Comparison of ENCODE assay signal across 23 cellular contexts in genomic region chr22:48841881-48842582, GRCh38.
DNase-seq lines count a peak whose midpoint lies in the region; FAIRE-seq and TF ChIP-seq lines count a peak whose summit lies in the region.
"Had no signal": no experiment of that assay in that cellular context is flagged by ENCODE, and none has a peak within 500 bp of the region (broad histone marks: within the 10 kb centered on the region; RNA-seq: fewer than 3 reads in every experiment).

No MANE protein-coding gene starts in this region.

- H3K9me3 ChIP-seq in DOHH2 (ENCODE audit: control insufficient read depth, insufficient read depth, low read length) (peaks cover 6% of the 10 kb centered on the region), kidney (ENCODE audit: control insufficient read depth in 1 of 2, low read length in 2 of 2) (no peaks in the 10 kb centered on the region), BE2C (no peaks in the 10 kb centered on the region; the same call in 1 of the 2 replicates)
- H3K9me3 ChIP-seq: BLaER1, SK-N-SH had no signal

- H3K4me1 ChIP-seq in DOHH2 (ENCODE audit: control insufficient read depth, low read length) (peaks cover 33% of the 10 kb centered on the region), kidney (ENCODE audit: control insufficient read depth in 1 of 2, insufficient read depth in 1 of 2, low read depth in 1 of 2, low read length in 2 of 2) (no peaks in the 10 kb centered on the region), BE2C (no peaks in the 10 kb centered on the region)

- peaks cover 4% of the 10 kb centered on the region for H3F3A ChIP-seq in DOHH2 (ENCODE audit: control insufficient read depth, insufficient read depth)

- H3K4me2 ChIP-seq in DOHH2 (ENCODE audit: low read length), result peak overlapping the region; percentile 40; the same call in 1 of the 2 replicates
- H3K4me2 ChIP-seq: BLaER1, KMS-11, SK-N-SH had no signal

- H4K20me1 ChIP-seq in DOHH2 (ENCODE audit: control insufficient read depth, insufficient read depth, low read depth, low read length), result peaks cover 6% of the 10 kb centered on the region; the same call in 1 of the 2 replicates
- H4K20me1 ChIP-seq: BLaER1 had no signal

- TF ChIP-seq CTCF in 22Rv1 (IDR thresholded peaks at IDR 0.05), result peak; percentile 42
- TF ChIP-seq CTCF in DOHH2 (IDR thresholded peaks at IDR 0.05; ENCODE audit: low read depth, low read length, poor library complexity, severe bottlenecking), result no peak
- no peak for TF ChIP-seq CTCF in kidney (IDR thresholded peaks at IDR 0.05; ENCODE audit: borderline replicate concordance, extremely low read depth, insufficient read depth)
- TF ChIP-seq CTCF in BE2C (IDR thresholded peaks at IDR 0.05; ENCODE audit: low read depth, low read length), result no peak

- FAIRE-seq in kidney (lab: Jason Lieb, UNC), result no peak
- FAIRE-seq: GM18507, HTR-8/SVneo had no signal

- intact Hi-C loops in kidney (cut with DNase I), result no loop called here

- no peaks in the 10 kb centered on the region for H3K79me2 ChIP-seq in DOHH2 (ENCODE audit: control insufficient read depth, low read length)

- H3K27me3 ChIP-seq in DOHH2 (ENCODE audit: control insufficient read depth, low read length), result peaks cover 23% of the 10 kb centered on the region
- no peaks in the 10 kb centered on the region for H3K27me3 ChIP-seq in BE2C
- H3K27me3 ChIP-seq: BLaER1 had no signal

- H3K27ac ChIP-seq in 22Rv1, result no peak overlapping the region
- H3K27ac ChIP-seq in DOHH2 (ENCODE audit: low read depth, low read length), result no peak overlapping the region
- no peak overlapping the region for H3K27ac ChIP-seq in kidney (ENCODE audit: low read depth in 2 of 2, low read length in 2 of 2)
- H3K27ac ChIP-seq: BLaER1, KMS-11 had no signal

- DNase-seq in NAMALWA (ENCODE audit: low spot score) (peak; percentile 24), kidney (peak; percentile 49), BE2C (no peak), epidermal melanocyte (ENCODE audit: insufficient read length, low spot score) (no peak)
- no peak for DNase-seq in activated CD4-positive, CD25-positive, alpha-beta regulatory T cell treated with anti-CD3 and anti-CD28 coated beads, Interleukin-2, amount 50 U/mL, for 72 hours
- DNase-seq: Calu3; CD8-positive, alpha-beta T cell; DMS153; GDM1; GOT3; IMR-90; NCI-H1048; NCI-H1417 treated with DMSO at 0.1 percent for 48 hours; NCI-H187; NCI-H69; SHP77 treated with DMSO at 0.1 percent for 48 hours; SK-N-SH had no signal

- no peak overlapping the region for H3K9ac ChIP-seq in kidney (ENCODE audit: low read length in 2 of 2)
- H3K9ac ChIP-seq: BLaER1, KMS-11, SK-N-SH had no signal

- H3K9me2 ChIP-seq in DOHH2 (replicated peaks; ENCODE audit: control insufficient read depth, low read length), result no peaks in the 10 kb centered on the region
- H3K9me2 ChIP-seq: SK-N-SH had no signal

- no peak overlapping the region for H3K4me3 ChIP-seq in DOHH2 (ENCODE audit: low read length)
- no peak overlapping the region for H3K4me3 ChIP-seq in kidney (ENCODE audit: low read length in 2 of 2)
- no peak overlapping the region for H3K4me3 ChIP-seq in BE2C (ENCODE audit: low read depth, low read length)
- H3K4me3 ChIP-seq: BLaER1 had no signal

- H3K36me3 ChIP-seq in DOHH2 (ENCODE audit: control insufficient read depth, low read length) (no peaks in the 10 kb centered on the region), kidney (ENCODE audit: control insufficient read depth in 1 of 2, insufficient read depth in 2 of 2, low read length in 2 of 2) (no peaks in the 10 kb centered on the region), BE2C (no peaks in the 10 kb centered on the region)
- H3K36me3 ChIP-seq: BLaER1 had no signal

Comparison
In these comparisons a context has a peak if more than half of its experiments do, and no peak if none do; other contexts are left out.
1. DNase-seq: peak in NAMALWA (single experiment) and kidney (single experiment); none in BE2C (single experiment), epidermal melanocyte (single experiment) and activated CD4-positive, CD25-positive, alpha-beta regulatory T cell treated with anti-CD3 and anti-CD28 coated beads, Interleukin-2, amount 50 U/mL, for 72 hours (single experiment).